8 cellular contexts compared by ENCODE assay signal in genomic region chr10:95374597-95375209, GRCh38.
A peak's percentile ranks its signal among the peaks of the same experiment; 100 is the strongest.
DNase-seq lines count a peak whose midpoint lies in the region; ATAC-seq, FAIRE-seq and TF ChIP-seq lines count a peak whose summit lies in the region.

No MANE protein-coding gene starts in this region.

- POLR2A ChIA-PET in endothelial cell of umbilical vein (lab: Charles Lee) = interaction anchor here (1.1 kb wide), 1 partner anchor 227 kb away, joined by 3 read pairs; no protein-coding TSS in a partner anchor

- BruUV-seq in endothelial cell of umbilical vein (replicated peaks; lab: Mats Ljungman, UMichigan) = no TSS peak

- H2AFZ ChIP-seq in endothelial cell of umbilical vein (ENCODE audit: low read depth, low read length) = no peak overlapping the region

- intact Hi-C loops in endothelial cell of umbilical vein (cut with micrococcal nuclease) = loop anchor here (1.0 to 5.0 kb wide), 4 partner anchors 56 to 468 kb away; no protein-coding TSS in a partner anchor

- H3K9me1 ChIP-seq in endothelial cell of umbilical vein (replicated peaks; ENCODE audit: control insufficient read depth, extremely low read depth, insufficient read depth, low read length) = no peaks in the 10 kb centered on the region

- TF ChIP-seq CTCF in endothelial cell of umbilical vein (IDR thresholded peaks at IDR 0.05; ENCODE audit: extremely low read depth in 1 of 2, insufficient read depth in 1 of 2, low read depth in 1 of 2, low read length in 2 of 2) = peak; percentile 83 to 91

- no peak overlapping the region for H3K9ac ChIP-seq in endothelial cell of umbilical vein (replicated peaks; ENCODE audit: extremely low read depth, insufficient read depth, low read length)

- peaks cover 28% of the 10 kb centered on the region for H3K27me3 Mint-ChIP-seq in CD4-positive, CD25-positive, alpha-beta regulatory T cell

- peaks cover 6% of the 10 kb centered on the region for H3K27me3 ChIP-seq in CD4-positive, CD25-positive, alpha-beta regulatory T cell (ENCODE audit: control insufficient read depth, insufficient read depth, low read length)
- H3K27me3 ChIP-seq in endothelial cell of umbilical vein (ENCODE audit: control insufficient read depth in 2 of 2, insufficient read depth in 2 of 2, low read length in 2 of 2) = peaks cover 0 to 7% of the 10 kb centered on the region in 2 experiments

- H3K4me1 ChIP-seq in CD4-positive, CD25-positive, alpha-beta regulatory T cell (ENCODE audit: control insufficient read depth, insufficient read depth, low read length, poor library complexity, severe bottlenecking) = no peaks in the 10 kb centered on the region
- H3K4me1 ChIP-seq in endothelial cell of umbilical vein (ENCODE audit: control insufficient read depth, extremely low read depth, insufficient read depth, low read length) = no peaks in the 10 kb centered on the region

- FAIRE-seq in endothelial cell of umbilical vein (lab: Jason Lieb, UNC) = peak; percentile 76

- H3K27ac Mint-ChIP-seq in CD4-positive, CD25-positive, alpha-beta regulatory T cell = peak overlapping the region in 1 of 3 donors; percentile 78

- no peaks in the 10 kb centered on the region for H3K79me2 ChIP-seq in endothelial cell of umbilical vein (ENCODE audit: control insufficient read depth, insufficient read depth, low read length)

- no peaks in the 10 kb centered on the region for H3K36me3 Mint-ChIP-seq in CD4-positive, CD25-positive, alpha-beta regulatory T cell

- H3K4me3 Mint-ChIP-seq in CD4-positive, CD25-positive, alpha-beta regulatory T cell = no peak overlapping the region

- DNase-seq in CD4-positive, CD25-positive, alpha-beta regulatory T cell = peak; percentile 6 to 78 (median 15)
- peak; percentile 52 for DNase-seq in NCI-H226
- DNase-seq in activated CD4-positive, CD25-positive, alpha-beta regulatory T cell treated with anti-CD3 and anti-CD28 coated beads, Interleukin-2, amount 50 U/mL, for 72 hours = peak; percentile 57
- peak; percentile 50 for DNase-seq in endothelial cell of umbilical vein (ENCODE audit: low read depth, low spot score)
- DNase-seq in midbrain (lab: John Stamatoyannopoulos, UW) = peak; percentile 89
- DNase-seq in stimulated activated naive CD4-positive, alpha-beta T cell treated with Interleukin-2 at 50 U/mL for 16 hours (lab: John Stamatoyannopoulos, UW) = peak; percentile 16

- peaks cover 0 to 3% (median 0%) of the 10 kb centered on the region in 4 donors for H3K4me1 Mint-ChIP-seq in CD4-positive, CD25-positive, alpha-beta regulatory T cell

- H3K9me3 ChIP-seq in CD4-positive, CD25-positive, alpha-beta regulatory T cell (ENCODE audit: control insufficient read depth in 2 of 2, low read length in 2 of 2) = peaks cover 0 to 4% of the 10 kb centered on the region in 2 experiments
- H3K9me3 ChIP-seq in endothelial cell of umbilical vein (replicated peaks; ENCODE audit: control insufficient read depth, insufficient read depth, low read length) = no peaks in the 10 kb centered on the region

- no peaks in the 10 kb centered on the region for H4K20me1 ChIP-seq in endothelial cell of umbilical vein (replicated peaks; ENCODE audit: control insufficient read depth, extremely low read depth, insufficient read depth, low read length)

- dilution Hi-C loops in endothelial cell of umbilical vein (cut with MboI; ENCODE audit: extremely low pct_ligation_motif_present, low sequenced_read_pairs) = no loop called here

- peaks cover 0 to 5% (median 3%) of the 10 kb centered on the region in 7 donors for H3K9me3 Mint-ChIP-seq in CD4-positive, CD25-positive, alpha-beta regulatory T cell

- H3K4me3 ChIP-seq in CD4-positive, CD25-positive, alpha-beta regulatory T cell (ENCODE audit: low read depth, low read length) = no peak overlapping the region
- H3K4me3 ChIP-seq in endothelial cell of umbilical vein (replicated peaks in 1 of 3; ENCODE audit: insufficient read depth in 1 of 3, low read depth in 1 of 3, low read length in 3 of 3) = no peak overlapping the region

- H3K36me3 ChIP-seq in CD4-positive, CD25-positive, alpha-beta regulatory T cell (ENCODE audit: control insufficient read depth, insufficient read depth, low read length) = no peaks in the 10 kb centered on the region
- H3K36me3 ChIP-seq in endothelial cell of umbilical vein (ENCODE audit: control insufficient read depth in 2 of 2, extremely low read depth in 1 of 2, insufficient read depth in 2 of 2, low read length in 2 of 2) = no peaks in the 10 kb centered on the region

- no peak for TF ChIP-seq POLR2A in endothelial cell of umbilical vein (IDR thresholded peaks at IDR 0.05; ENCODE audit: low read depth, low read length)

- CTCF ChIA-PET in endothelial cell of umbilical vein (lab: Charles Lee) = interaction anchor here (0.6 to 7.4 kb wide), 34 partner anchors 9 to 642 kb away, joined by 3 to 194 read pairs (median 6); partner anchors contain the start of gene TCTN3

- H3K27ac ChIP-seq in CD4-positive, CD25-positive, alpha-beta regulatory T cell (ENCODE audit: insufficient read depth, low read length, poor library complexity, severe bottlenecking) = no peak overlapping the region
- H3K27ac ChIP-seq in endothelial cell of umbilical vein (ENCODE audit: insufficient read depth, low read depth, low read length) = no peak overlapping the region

- no peak overlapping the region for H3K4me2 ChIP-seq in endothelial cell of umbilical vein (ENCODE audit: insufficient read depth, low read length)

- ATAC-seq in CD4-positive, CD25-positive, alpha-beta regulatory T cell (ENCODE audit: low read depth in 2 of 2) = peak in 1 of 2 donors; percentile 44
- ATAC-seq in GM18909 (IDR thresholded peaks at IDR 0.05; ENCODE audit: poor library complexity, unreplicated experiment) = peak; percentile 90
- peak; percentile 80 for ATAC-seq in HG03175 (IDR thresholded peaks at IDR 0.05; ENCODE audit: unreplicated experiment)

TF ChIP-seq in endothelial cell of umbilical vein, 7 proteins besides CTCF, POLR2A, EP300 and RAD21:
- TF ChIP-seq POLR2AphosphoS5 (IDR thresholded peaks at IDR 0.05; ENCODE audit: insufficient read depth, low read depth, low read length) = no peak
- TF ChIP-seq EZH2 (IDR thresholded peaks at IDR 0.05; ENCODE audit: borderline replicate concordance, low read depth, low read length, severe bottlenecking) = no peak
- no peak for TF ChIP-seq JUN (IDR thresholded peaks at IDR 0.05; ENCODE audit: borderline replicate concordance, insufficient read depth, insufficient read length, low read depth)

Comparison
In these comparisons a context has a peak if more than half of its experiments do, and no peak if none do; other contexts are left out.
1. DNase-seq: peak in every context shown above with its lines; median percentile 89 in midbrain; 57 in activated CD4-positive, CD25-positive, alpha-beta regulatory T cell treated with anti-CD3 and anti-CD28 coated beads, Interleukin-2, amount 50 U/mL, for 72 hours; 52 in NCI-H226; 50 in endothelial cell of umbilical vein; 16 in stimulated activated naive CD4-positive, alpha-beta T cell treated with Interleukin-2 at 50 U/mL for 16 hours; 15 in CD4-positive, CD25-positive, alpha-beta regulatory T cell.